Comparison of ENCODE assay signal across 23 cellular contexts in genomic region chr3:114644372-114644771, GRCh38.
"Had no signal": no experiment of that assay in that cellular context is flagged by ENCODE, and none has a peak within 500 bp of the region (broad histone marks: within the 10 kb centered on the region; RNA-seq: fewer than 3 reads in every experiment).

No MANE protein-coding gene starts in this region.

- H3K9ac ChIP-seq: neural progenitor cell had no signal

- H3K4me1 ChIP-seq: esophagus squamous epithelium, lower lobe of right lung had no signal

- H3K4me3 ChIP-seq: coronary artery, esophagus squamous epithelium, gastroesophageal sphincter, heart left ventricle, lower lobe of right lung, neural progenitor cell, psoas muscle, tibial artery had no signal

- H2AFZ ChIP-seq: neural progenitor cell had no signal

- H3K27ac ChIP-seq: coronary artery, esophagus squamous epithelium, gastroesophageal sphincter, heart left ventricle, lower lobe of right lung, neural progenitor cell, psoas muscle, tibial artery had no signal

- H3K9me3 ChIP-seq: esophagus squamous epithelium, gastroesophageal sphincter, heart left ventricle, lower lobe of right lung, psoas muscle, tibial artery had no signal

- H3K36me3 ChIP-seq: esophagus squamous epithelium, gastroesophageal sphincter, heart left ventricle, lower lobe of right lung, neural progenitor cell, tibial artery had no signal

- H3K27me3 ChIP-seq: esophagus squamous epithelium, gastroesophageal sphincter, heart left ventricle, neural progenitor cell, tibial artery had no signal

- DNase-seq: activated B cell treated with CpG ODN at 0.5 μM for 24 hours; activated CD4-positive, alpha-beta T cell treated with anti-CD3 and anti-CD28 coated beads for 36 hours; activated CD4-positive, alpha-beta T cell treated with anti-CD3 and anti-CD28 coated beads, Interleukin-2, amount 50 U/mL, for 4 hours; activated CD8-positive, alpha-beta memory T cell treated with anti-CD3 and anti-CD28 coated beads, Interleukin-2, amount 50 U/mL, for 48 hours; activated naive CD4-positive, alpha-beta T cell treated with anti-CD3 and anti-CD28 coated beads for 36 hours; activated naive CD8-positive, alpha-beta T cell treated with anti-CD3 and anti-CD28 coated beads, Interleukin-2, amount 10 ng/mL, durations not matched to agents 7 days and 5 days; activated T-cell treated with anti-CD3 and anti-CD28 coated beads, Interleukin-2, amount 50 U/mL, for 4 hours; amniotic stem cell; cerebellar nuclear complex; esophagus squamous epithelium; heart left ventricle; lower lobe of right lung; naive thymus-derived CD8-positive, alpha-beta T cell; psoas muscle; right cardiac atrium; stimulated activated CD4-positive, alpha-beta T cell treated with anti-CD3 and anti-CD28 coated beads, Interleukin-12 subunit alpha, Interleukin-12 subunit beta, amount 100 ng/mL, for 4 hours; stimulated activated CD4-positive, alpha-beta T cell treated with anti-CD3 and anti-CD28 coated beads, Interleukin-4, amount 100 ng/mL, for 4 hours; substantia nigra; T-helper 9 cell; tibial artery had no signal
